In genomic region chr16:81471882-81472281, GRCh38 we compare ENCODE assay signal across 2 cellular contexts.
TF ChIP-seq lines count a peak whose summit lies in the region.

No MANE protein-coding gene starts in this region.

TF ChIP-seq in H1, 55 proteins besides CTCF, POLR2A, EP300 and RAD21:
- TF ChIP-seq CHD1 (IDR thresholded peaks at IDR 0.05; ENCODE audit: low read depth, low read length) (no peak), KDM1A (IDR thresholded peaks at IDR 0.05; ENCODE audit: borderline replicate concordance, low read length) (peak; percentile 32; the same call in 1 of the 2 replicates)

TF ChIP-seq in SK-N-SH, 30 proteins besides CTCF, POLR2A, EP300 and RAD21:
- TF ChIP-seq GABPA (IDR thresholded peaks at IDR 0.05; ENCODE audit: low read depth) (no peak), TEAD4 (IDR thresholded peaks at IDR 0.05; ENCODE audit: borderline replicate concordance, insufficient read depth) (no peak), YY1 (IDR thresholded peaks at IDR 0.05; ENCODE audit: low read depth) (no peak), CHD2 (IDR thresholded peaks at IDR 0.05; ENCODE audit: low read length, partially characterized antibody) (no peak), MAX (IDR thresholded peaks at IDR 0.05; ENCODE audit: low read depth) (no peak), SMC3 (IDR thresholded peaks at IDR 0.05; ENCODE audit: low read depth, low read length) (no peak), GATA2 (CRISPR knock-in tag; IDR thresholded peaks at IDR 0.05) (no peak), ZBTB33 (IDR thresholded peaks at IDR 0.05; ENCODE audit: borderline replicate concordance, low read depth) (no peak), MXI1 (IDR thresholded peaks at IDR 0.05; ENCODE audit: low read depth, low read length) (no peak), REST (IDR thresholded peaks at IDR 0.05; ENCODE audit: low read depth, low read length) (no peak), JUND (IDR thresholded peaks at IDR 0.05) (no peak), RCOR1 (IDR thresholded peaks at IDR 0.05; ENCODE audit: low read length) (no peak), FOXJ3 (CRISPR knock-in tag; IDR thresholded peaks at IDR 0.05) (no peak), RXRA (IDR thresholded peaks at IDR 0.05; ENCODE audit: borderline replicate concordance, low read depth) (no peak), ELF1 (IDR thresholded peaks at IDR 0.05) (no peak), USF1 (IDR thresholded peaks at IDR 0.05; ENCODE audit: borderline replicate concordance, low read depth) (no peak)
